In the genomic region with DNA sequence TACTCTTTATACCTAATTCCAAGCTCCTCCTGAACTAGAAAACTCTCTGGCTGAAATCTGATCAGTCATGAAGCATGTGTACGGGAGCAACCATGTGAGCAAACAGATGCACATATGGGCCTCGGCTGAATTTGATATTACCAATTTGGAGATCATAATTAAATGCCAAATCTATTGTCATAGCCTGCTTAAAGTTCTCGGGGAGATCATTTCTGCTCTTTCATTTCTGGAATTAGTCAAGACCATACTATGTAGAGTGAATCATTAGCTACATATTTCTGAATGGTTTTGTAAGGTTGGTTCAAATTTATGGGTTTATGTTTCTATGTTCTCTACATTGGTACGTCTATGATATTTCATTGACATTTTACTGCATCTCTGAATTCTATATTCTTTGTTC, we compare ENCODE assay signal across 1 cellular context.
TF ChIP-seq lines count a peak whose summit lies in the region.

No MANE protein-coding gene starts in this region.

TF ChIP-seq in GM23338, 12 proteins besides CTCF, POLR2A, EP300 and RAD21 (continued from another document):
- TF ChIP-seq REST (IDR thresholded peaks at IDR 0.05; ENCODE audit: unreplicated experiment) (no peak), STAT1 (IDR thresholded peaks at IDR 0.05; ENCODE audit: unreplicated experiment) (no peak), EZH2phosphoT487 (IDR thresholded peaks at IDR 0.05; ENCODE audit: unreplicated experiment) (no peak)
